8 cellular contexts compared by ENCODE assay signal in genomic region chr5:126600631-126601511, GRCh38. TPM values are rescaled to one million over a fixed set of nuclear protein-coding genes. Genes with fewer than 3 reads are reported as not detected.
A peak's percentile ranks its signal among the peaks of the same experiment; 100 is the strongest.
DNase-seq lines count a peak whose midpoint lies in the region; ATAC-seq and TF ChIP-seq lines count a peak whose summit lies in the region.

PHAX (plus strand) TSS chr5:126600947; CDS start chr5:126600963, 16 bp downstream.

- H2BK5ac ChIP-seq in mesenchymal stem cell (ENCODE audit: low read depth, low read length, poor library complexity, severe bottlenecking) = no peak within 1 kb of the TSS

- peaks cover 5% of the 10 kb centered on the region for H3K79me1 ChIP-seq in mesenchymal stem cell (replicated peaks; ENCODE audit: low read length, poor library complexity, severe bottlenecking)

- H3K27me3 Mint-ChIP-seq in activated CD8-positive, alpha-beta T cell treated with anti-CD3 and anti-CD28 coated beads, Interleukin-2, amount 10 ng/mL, durations not matched to agents 7 days and 5 days (ENCODE audit: low read depth) = no peaks in the 10 kb centered on the region

- H4K8ac ChIP-seq in mesenchymal stem cell (ENCODE audit: low read length) = peak within 1 kb of the TSS; percentile 97

- peak within 1 kb of the TSS in 1 of 2 experiments; percentile 85 for H3K23ac ChIP-seq in mesenchymal stem cell (ENCODE audit: low read length in 2 of 2)

- peak within 1 kb of the TSS; percentile 67 for H2AK5ac ChIP-seq in mesenchymal stem cell (ENCODE audit: low read length, severe bottlenecking)

- TF ChIP-seq POLR2A in GM19099 (IDR thresholded peaks at IDR 0.05; ENCODE audit: extremely low read depth, insufficient read length, low read depth) = peak; percentile 85

- ATAC-seq in HG03378 (IDR thresholded peaks at IDR 0.05; ENCODE audit: unreplicated experiment) = peak; percentile 86
- ATAC-seq in activated CD8-positive, alpha-beta T cell treated with anti-CD3 and anti-CD28 coated beads, Interleukin-2, amount 10 ng/mL, durations not matched to agents 7 days and 5 days = peak; percentile 95

- H2BK15ac ChIP-seq in mesenchymal stem cell (ENCODE audit: low read depth, poor library complexity, severe bottlenecking) = no peak within 1 kb of the TSS

- peak within 1 kb of the TSS; percentile 87 for H4K91ac ChIP-seq in mesenchymal stem cell (ENCODE audit: low read length)

- peak within 1 kb of the TSS; percentile 85 for H3K27ac ChIP-seq in effector memory CD4-positive, alpha-beta T cell (ENCODE audit: insufficient read depth, low read length, poor library complexity, severe bottlenecking)
- peak within 1 kb of the TSS; percentile 42 for H3K27ac ChIP-seq in mesenchymal stem cell (ENCODE audit: low read length, poor library complexity, severe bottlenecking)

- peaks cover 6% of the 10 kb centered on the region for H3K9me3 Mint-ChIP-seq in activated CD8-positive, alpha-beta T cell treated with anti-CD3 and anti-CD28 coated beads, Interleukin-2, amount 10 ng/mL, durations not matched to agents 7 days and 5 days (ENCODE audit: insufficient read depth)

- peak within 1 kb of the TSS; percentile 97 for H3K27ac Mint-ChIP-seq in activated CD8-positive, alpha-beta T cell treated with anti-CD3 and anti-CD28 coated beads, Interleukin-2, amount 10 ng/mL, durations not matched to agents 7 days and 5 days

- POLR2A ChIA-PET in activated CD8-positive, alpha-beta T cell treated with anti-CD3 and anti-CD28 coated beads, Interleukin-2, amount 10 ng/mL, durations not matched to agents 7 days and 5 days (lab: Charles Lee) = interaction anchor here (0.6 to 1.6 kb wide), 5 partner anchors 8 to 252 kb away, joined by 3 to 13 read pairs (median 4); partner anchors contain the start of gene LMNB1

- peak within 1 kb of the TSS; percentile 22 for H2BK120ac ChIP-seq in mesenchymal stem cell (ENCODE audit: low read depth, low read length)

- H3K4me2 ChIP-seq in mesenchymal stem cell (ENCODE audit: low read length, poor library complexity, severe bottlenecking) = peak within 1 kb of the TSS; percentile 44

- peak within 1 kb of the TSS; percentile 98 for H2AFZ ChIP-seq in mesenchymal stem cell (ENCODE audit: low read depth, low read length)

- peaks cover 10% of the 10 kb centered on the region for H3K4me1 ChIP-seq in effector memory CD4-positive, alpha-beta T cell (ENCODE audit: control insufficient read depth, insufficient read depth, low read length, poor library complexity, severe bottlenecking)
- peaks cover 11% of the 10 kb centered on the region for H3K4me1 ChIP-seq in mesenchymal stem cell (ENCODE audit: control insufficient read depth, insufficient read depth, low read depth, low read length)

- H2BK12ac ChIP-seq in mesenchymal stem cell (ENCODE audit: low read length in 2 of 2) = peak within 1 kb of the TSS in 1 of 2 experiments; percentile 61

- peak; percentile 14 to 86 (median 70) for DNase-seq in C1 segment of cervical spinal cord (lab: John Stamatoyannopoulos, UW)
- peak; percentile 83 for DNase-seq in NCI-H748 (lab: John Stamatoyannopoulos, UW; ENCODE audit: unreplicated experiment)
- DNase-seq in activated CD8-positive, alpha-beta T cell treated with anti-CD3 and anti-CD28 coated beads, Interleukin-2, amount 10 ng/mL, durations not matched to agents 7 days and 5 days = peak; percentile 79
- DNase-seq in effector memory CD4-positive, alpha-beta T cell = peak; percentile 42 to 55 (median 46)
- DNase-seq in mesenchymal stem cell = peak; percentile 83
- DNase-seq in stimulated activated CD8-positive, alpha-beta memory T cell treated with anti-CD3 and anti-CD28 coated beads, Interleukin-15, amount 100 ng/mL, for 1 hour (ENCODE audit: low read depth) = peak; percentile 35

- H3K14ac ChIP-seq in mesenchymal stem cell (ENCODE audit: low read length in 2 of 2) = peak within 1 kb of the TSS in 1 of 2 experiments; percentile 94

- peaks cover 17% of the 10 kb centered on the region for H3K36me3 ChIP-seq in effector memory CD4-positive, alpha-beta T cell (ENCODE audit: control insufficient read depth, insufficient read depth, low read length)
- peaks cover 14 to 23% of the 10 kb centered on the region in 2 experiments for H3K36me3 ChIP-seq in mesenchymal stem cell (ENCODE audit: control insufficient read depth in 1 of 2, insufficient read depth in 2 of 2, low read depth in 1 of 2, low read length in 2 of 2)

- WGBS in mesenchymal stem cell = 2% methylated on average over 67 of the region's 79 CpGs

- H3K4me3 ChIP-seq in effector memory CD4-positive, alpha-beta T cell (ENCODE audit: insufficient read depth, low read depth, low read length, poor library complexity, severe bottlenecking) = peak within 1 kb of the TSS; percentile 89
- peak within 1 kb of the TSS; percentile 97 to 100 for H3K4me3 ChIP-seq in mesenchymal stem cell (ENCODE audit: insufficient read depth in 1 of 2, low read depth in 1 of 2, low read length in 2 of 2)

- no peaks in the 10 kb centered on the region for H3K9me3 ChIP-seq in effector memory CD4-positive, alpha-beta T cell (ENCODE audit: control insufficient read depth, low read length)
- no peaks in the 10 kb centered on the region for H3K9me3 ChIP-seq in mesenchymal stem cell (ENCODE audit: control insufficient read depth, low read length)

- H3K27me3 ChIP-seq in effector memory CD4-positive, alpha-beta T cell (replicated peaks; ENCODE audit: control insufficient read depth, insufficient read depth, low read length, poor library complexity, severe bottlenecking) = no peaks in the 10 kb centered on the region
- H3K27me3 ChIP-seq in mesenchymal stem cell (ENCODE audit: control insufficient read depth in 1 of 2, insufficient read depth in 1 of 2, low read length in 2 of 2) = no peaks in the 10 kb centered on the region

- CTCF ChIA-PET in activated CD8-positive, alpha-beta T cell treated with anti-CD3 and anti-CD28 coated beads, Interleukin-2, amount 10 ng/mL, durations not matched to agents 7 days and 5 days (lab: Charles Lee) = interaction anchor here (0.6 to 2.9 kb wide), 21 partner anchors 10 to 725 kb away, joined by 3 to 17 read pairs (median 4); partner anchors contain the start of gene LMNB1

- peak within 1 kb of the TSS; percentile 96 for H3K9ac ChIP-seq in mesenchymal stem cell (ENCODE audit: low read length)

- H3K18ac ChIP-seq in mesenchymal stem cell (ENCODE audit: low read depth in 1 of 2, low read length in 2 of 2) = peak within 1 kb of the TSS; percentile 95 to 98

- peak within 1 kb of the TSS; percentile 96 for H3K4me3 Mint-ChIP-seq in activated CD8-positive, alpha-beta T cell treated with anti-CD3 and anti-CD28 coated beads, Interleukin-2, amount 10 ng/mL, durations not matched to agents 7 days and 5 days

- H3K4me1 Mint-ChIP-seq in activated CD8-positive, alpha-beta T cell treated with anti-CD3 and anti-CD28 coated beads, Interleukin-2, amount 10 ng/mL, durations not matched to agents 7 days and 5 days (ENCODE audit: low read depth) = peaks cover 33% of the 10 kb centered on the region

- H3K4ac ChIP-seq in mesenchymal stem cell (ENCODE audit: low read depth in 1 of 2, low read length in 2 of 2) = peak within 1 kb of the TSS; percentile 94 to 97

- peaks cover 17% of the 10 kb centered on the region for H3K36me3 Mint-ChIP-seq in activated CD8-positive, alpha-beta T cell treated with anti-CD3 and anti-CD28 coated beads, Interleukin-2, amount 10 ng/mL, durations not matched to agents 7 days and 5 days (ENCODE audit: low read depth)

RNA-seq across cellular contexts. Expression of gene PHAX, which starts in this region (rescaled TPM):
- total RNA-seq in activated CD8-positive, alpha-beta T cell treated with anti-CD3 and anti-CD28 coated beads, Interleukin-2, amount 10 ng/mL, durations not matched to agents 7 days and 5 days = 10 to 100 TPM; 33.7 to 35.0 TPM
- polyA plus RNA-seq in mesenchymal stem cell (2013, experiment 1 of 2) = 34.7 TPM
- polyA plus RNA-seq in mesenchymal stem cell (2013, experiment 2 of 2) = 37.0 TPM

Comparison
In these comparisons a context has a peak if more than half of its experiments do, and no peak if none do; other contexts are left out.
1. Peak in every context shown above with its lines: DNase-seq, ATAC-seq, H3K4me3 ChIP-seq and H3K27ac ChIP-seq.